8 cellular contexts compared by ENCODE assay signal in the genomic region with DNA sequence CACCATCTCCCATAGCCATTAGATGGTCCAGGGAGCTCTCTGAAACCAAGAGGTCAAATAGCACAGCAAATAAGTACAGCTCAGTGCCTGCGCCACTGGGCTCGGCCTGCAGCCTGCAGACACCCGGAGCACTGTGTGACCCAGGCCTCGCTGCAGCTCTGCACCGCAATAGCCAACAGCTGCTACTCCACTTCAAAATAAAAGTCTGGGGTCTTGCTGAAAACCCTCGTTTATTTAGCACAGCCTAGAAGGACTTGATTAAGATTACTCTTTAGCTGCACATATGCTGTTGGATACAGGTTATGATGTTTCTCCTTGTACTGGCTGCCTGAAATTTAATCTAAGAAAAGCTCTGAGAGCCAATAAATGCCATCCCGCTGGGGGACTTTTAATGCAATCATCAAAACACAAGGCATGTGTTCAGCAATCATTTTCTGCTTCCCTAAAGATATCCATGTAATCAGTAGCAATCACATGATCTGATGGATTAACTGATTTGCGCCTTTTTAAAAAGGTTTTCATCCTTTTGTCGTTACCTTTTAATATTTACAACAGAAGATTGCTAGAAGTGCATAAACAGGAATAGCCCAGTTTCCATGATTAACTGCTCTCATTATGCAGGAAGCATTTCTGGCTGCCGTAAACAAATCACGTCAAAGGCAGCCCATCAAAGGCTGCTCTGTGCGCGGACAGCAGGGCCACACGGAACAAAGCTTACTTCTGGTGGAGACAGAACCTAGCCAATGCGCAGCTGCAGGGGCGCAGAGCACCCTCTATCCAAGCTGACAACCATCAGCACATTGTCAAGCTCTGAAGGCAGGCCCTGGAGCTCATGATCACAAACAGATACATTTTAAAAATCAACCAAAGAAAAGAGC. TPM values are rescaled to one million over a fixed set of nuclear protein-coding genes. Genes with fewer than 3 reads are reported as not detected.
DNase-seq lines count a peak whose midpoint lies in the region; ATAC-seq, FAIRE-seq and TF ChIP-seq lines count a peak whose summit lies in the region.

No MANE protein-coding gene starts in this region.

- no peaks in the 10 kb centered on the region for H3K36me3 Mint-ChIP-seq in activated naive CD4-positive, alpha-beta T cell treated with anti-CD3 and anti-CD28 coated beads for 36 hours (ENCODE audit: low read depth)
- peaks cover 4% of the 10 kb centered on the region for H3K36me3 Mint-ChIP-seq in T-helper 2 cell treated with Interferon-gamma antibody and Interleukin-4, amounts not matched to agents 5 μg/mL and 100 μg/mL, for 36 hours (ENCODE audit: low read depth)

- no peak overlapping the region for H4K91ac ChIP-seq in H1 (replicated peaks; ENCODE audit: insufficient read length, low read length)

- no peak overlapping the region for H3K14ac ChIP-seq in H1 (ENCODE audit: insufficient read length)

- no peaks in the 10 kb centered on the region for H3K27me3 Mint-ChIP-seq in activated naive CD4-positive, alpha-beta T cell treated with anti-CD3 and anti-CD28 coated beads for 36 hours (ENCODE audit: low read depth)
- H3K27me3 Mint-ChIP-seq in T-helper 2 cell treated with Interferon-gamma antibody and Interleukin-4, amounts not matched to agents 5 μg/mL and 100 μg/mL, for 36 hours (ENCODE audit: low read depth), result no peaks in the 10 kb centered on the region

- H3K4me3 ChIP-seq in H1 (ENCODE audit: extremely low read depth in 1 of 4, insufficient read depth in 2 of 4, low read depth in 3 of 4, low read length in 4 of 4) (peak overlapping the region; percentile 16 to 51 (median 26); a peak in 6 of 8 replicates), right lobe of liver (peak overlapping the region; percentile 1 to 50 (median 28)), stomach (peak overlapping the region; percentile 36 to 41 (median 40))

- H3K23ac ChIP-seq in H1 (ENCODE audit: insufficient read length), result no peak overlapping the region

- no peak; a peak in 1 of 4 replicates for TF ChIP-seq CTCF in H1 (IDR thresholded peaks at IDR 0.05; ENCODE audit: control extremely low read depth in 1 of 3, insufficient read depth in 1 of 3, low read depth in 1 of 3, low read length in 3 of 3)
- TF ChIP-seq CTCF in right lobe of liver (IDR thresholded peaks at IDR 0.05), result no peak
- no peak for TF ChIP-seq CTCF in stomach (IDR thresholded peaks at IDR 0.05)

- H3K18ac ChIP-seq in H1 (ENCODE audit: extremely low read depth, low read length), result no peak overlapping the region

- no peak overlapping the region for H4K8ac ChIP-seq in H1 (ENCODE audit: extremely low read depth, insufficient read depth, low read length)

- H3K4me1 ChIP-seq in H1 (replicated peaks in 1 of 4; ENCODE audit: control insufficient read depth in 3 of 4, insufficient read depth in 4 of 4, low read length in 3 of 4) (peaks cover 0 to 8% (median 2%) of the 10 kb centered on the region in 4 experiments; a peak in 4 of 7 replicates), right lobe of liver (peaks cover 0 to 10% (median 0%) of the 10 kb centered on the region in 4 donors), stomach (peaks cover 4 to 48% (median 25%) of the 10 kb centered on the region in 4 donors)

- peaks cover 29% of the 10 kb centered on the region for H3K4me1 Mint-ChIP-seq in activated naive CD4-positive, alpha-beta T cell treated with anti-CD3 and anti-CD28 coated beads for 36 hours (ENCODE audit: low read depth)
- H3K4me1 Mint-ChIP-seq in T-helper 2 cell treated with Interferon-gamma antibody and Interleukin-4, amounts not matched to agents 5 μg/mL and 100 μg/mL, for 36 hours (ENCODE audit: low read depth), result peaks cover 12% of the 10 kb centered on the region

- H2AK5ac ChIP-seq in H1 (ENCODE audit: low read depth, low read length), result no peak overlapping the region

- H3K36me3 ChIP-seq in H1 (ENCODE audit: control insufficient read depth in 2 of 4, insufficient read depth in 4 of 4, low read length in 3 of 4) (no peaks in the 10 kb centered on the region; a peak in 1 of 8 replicates), right lobe of liver (no peaks in the 10 kb centered on the region), stomach (no peaks in the 10 kb centered on the region)

- TF ChIP-seq POLR2A in H1 (IDR thresholded peaks at IDR 0.05; ENCODE audit: control extremely low read depth in 1 of 2, low read depth in 2 of 2, low read length in 2 of 2) (no peak), right lobe of liver (IDR thresholded peaks at IDR 0.05) (no peak), stomach (IDR thresholded peaks at IDR 0.05) (no peak)

- no peak overlapping the region for H2BK120ac ChIP-seq in H1 (replicated peaks; ENCODE audit: low read depth, low read length)

- H3K27ac Mint-ChIP-seq in activated naive CD4-positive, alpha-beta T cell treated with anti-CD3 and anti-CD28 coated beads for 36 hours, result no peak overlapping the region
- H3K27ac Mint-ChIP-seq in T-helper 2 cell treated with Interferon-gamma antibody and Interleukin-4, amounts not matched to agents 5 μg/mL and 100 μg/mL, for 36 hours, result no peak overlapping the region

- H3K9me3 ChIP-seq in H1 (ENCODE audit: insufficient read depth in 2 of 2, low read depth in 1 of 2, low read length in 1 of 2) (no peaks in the 10 kb centered on the region), right lobe of liver (no peaks in the 10 kb centered on the region), stomach (no peaks in the 10 kb centered on the region)

- no peak overlapping the region for H2BK12ac ChIP-seq in H1 (ENCODE audit: low read depth, low read length)

- H3K4ac ChIP-seq in H1 (replicated peaks; ENCODE audit: insufficient read length, low read depth, low read length), result no peak overlapping the region

- H2BK20ac ChIP-seq in H1 (ENCODE audit: low read length), result no peak overlapping the region

- no peak overlapping the region for H2BK5ac ChIP-seq in H1 (ENCODE audit: low read depth, low read length)

- CTCF ChIA-PET in activated naive CD4-positive, alpha-beta T cell treated with anti-CD3 and anti-CD28 coated beads for 36 hours (lab: Charles Lee), result interaction anchor here (0.7 to 1.3 kb wide), 5 partner anchors 12 to 134 kb away, joined by 3 to 7 read pairs (median 3); no protein-coding TSS in a partner anchor
- CTCF ChIA-PET in H1 (lab: Charles Lee; ENCODE audit: partially characterized antibody), result interaction anchor here (0.6 to 3.1 kb wide), 9 partner anchors 10 to 527 kb away, joined by 3 to 12 read pairs (median 3); no protein-coding TSS in a partner anchor

- peak; percentile 89 for FAIRE-seq in H1 (lab: Jason Lieb, UNC)

- peak overlapping the region; percentile 45 for H4K5ac ChIP-seq in H1 (ENCODE audit: insufficient read length, low read depth, low read length)

- peak overlapping the region; percentile 57 to 60 for H3K4me2 ChIP-seq in H1 (ENCODE audit: insufficient read depth in 1 of 2, low read depth in 2 of 2, low read length in 2 of 2)

- H3K56ac ChIP-seq in H1 (replicated peaks; ENCODE audit: insufficient read length, low read depth, low read length), result no peak overlapping the region

- no peaks in the 10 kb centered on the region for H3K27me3 ChIP-seq in H1 (replicated peaks in 1 of 4; ENCODE audit: control insufficient read depth in 3 of 4, extremely low read depth in 1 of 4, insufficient read depth in 3 of 4, low read length in 3 of 4)
- H3K27me3 ChIP-seq in right lobe of liver, result no peaks in the 10 kb centered on the region
- H3K27me3 ChIP-seq in stomach, result no peaks in the 10 kb centered on the region

- H2AFZ ChIP-seq in H1 (ENCODE audit: low read length), result no peak overlapping the region; the same call in 1 of the 2 replicates

- H3K79me1 ChIP-seq in H1 (ENCODE audit: low read depth, low read length), result no peaks in the 10 kb centered on the region; the same call in 1 of the 2 replicates

- no peaks in the 10 kb centered on the region for H3K23me2 ChIP-seq in H1 (ENCODE audit: low read depth, low read length)

- peaks cover 0 to 2% of the 10 kb centered on the region in 2 experiments for H4K20me1 ChIP-seq in H1 (replicated peaks in 1 of 2; ENCODE audit: control insufficient read depth in 1 of 2, insufficient read depth in 2 of 2, low read length in 2 of 2)

- ATAC-seq in HG02610 (IDR thresholded peaks at IDR 0.05; ENCODE audit: unreplicated experiment) (peak; percentile 89), right lobe of liver (peak; percentile 96 to 99 (median 98))

- peaks cover 0 to 40% of the 10 kb centered on the region in 2 experiments; a peak in 2 of 4 replicates for H3K79me2 ChIP-seq in H1 (ENCODE audit: control insufficient read depth in 1 of 2, insufficient read depth in 2 of 2, low read length in 2 of 2)

- intact Hi-C loops in activated naive CD4-positive, alpha-beta T cell treated with anti-CD3 and anti-CD28 coated beads for 36 hours (cut with micrococcal nuclease), result loop anchor here (1.0 kb wide), 1 partner anchor 57 kb away; no protein-coding TSS in a partner anchor
- intact Hi-C loops in right lobe of liver (cut with DNase I) (no loop called here), stomach (cut with DNase I; ENCODE audit: low total_unique reads) (no loop called here)

- H3K4me3 Mint-ChIP-seq in activated naive CD4-positive, alpha-beta T cell treated with anti-CD3 and anti-CD28 coated beads for 36 hours, result peak overlapping the region; percentile 49
- peak overlapping the region; percentile 42 for H3K4me3 Mint-ChIP-seq in T-helper 2 cell treated with Interferon-gamma antibody and Interleukin-4, amounts not matched to agents 5 μg/mL and 100 μg/mL, for 36 hours

- 0 out of 4 replicates have a peak, but pooled peaks of 1 of the 2 experiments have one; percentile 6 for TF ChIP-seq RAD21 in H1 (IDR thresholded peaks at IDR 0.05 in 1 of 2, conservative IDR thresholded peaks at IDR 0.05 in 1 of 2; ENCODE audit: low read depth in 2 of 2, low read length in 2 of 2)

- peak; percentile 32 for DNase-seq in activated naive CD4-positive, alpha-beta T cell treated with anti-CD3 and anti-CD28 coated beads for 36 hours
- DNase-seq in activated naive CD4-positive, alpha-beta T cell treated with Interleukin-2 at 50 U/mL for 16 hours, result no peak
- DNase-seq in NCI-H1048 (lab: John Stamatoyannopoulos, UW), result peak; percentile 42
- DNase-seq in T-helper 2 cell treated with Interferon-gamma antibody and Interleukin-4, amounts not matched to agents 5 μg/mL and 100 μg/mL, for 36 hours (ENCODE audit: low spot score), result no peak
- DNase-seq in H1 (ENCODE audit: low read depth in 1 of 2, low spot score in 2 of 2), result peak in 1 of 2 experiments; percentile 19
- DNase-seq in right lobe of liver, result peak; percentile 62 to 83 (median 76)
- peak; percentile 62 for DNase-seq in stomach

- TF ChIP-seq EP300 in H1 (IDR thresholded peaks at IDR 0.05; ENCODE audit: borderline replicate concordance in 1 of 2, low read depth in 2 of 2, low read length in 2 of 2) (no peak), stomach (IDR thresholded peaks at IDR 0.05) (no peak)

- H2BK15ac ChIP-seq in H1 (ENCODE audit: low read length), result no peak overlapping the region

- peak overlapping the region in 1 of 4 experiments; percentile 5; a peak in 1 of 7 replicates for H3K9ac ChIP-seq in H1 (replicated peaks in 1 of 4; ENCODE audit: extremely low read depth in 1 of 4, low read depth in 3 of 4, low read length in 3 of 4)

- no peaks in the 10 kb centered on the region for H3K9me3 Mint-ChIP-seq in activated naive CD4-positive, alpha-beta T cell treated with anti-CD3 and anti-CD28 coated beads for 36 hours
- no peaks in the 10 kb centered on the region for H3K9me3 Mint-ChIP-seq in T-helper 2 cell treated with Interferon-gamma antibody and Interleukin-4, amounts not matched to agents 5 μg/mL and 100 μg/mL, for 36 hours

- POLR2A ChIA-PET in H1 (lab: Charles Lee; ENCODE audit: partially characterized antibody), result interaction anchor here (1.5 to 2.0 kb wide), 3 partner anchors 12 to 59 kb away, joined by 4 to 6 read pairs (median 6); a partner anchor contains a TSS

- H3K27ac ChIP-seq in H1 (ENCODE audit: low read depth, low read length), result 0 out of 2 replicates have a peak overlapping the region, but pooled peaks have one; percentile 8
- H3K27ac ChIP-seq in right lobe of liver, result peak overlapping the region; percentile 48 to 75 (median 55)
- H3K27ac ChIP-seq in stomach, result peak overlapping the region; percentile 40 to 81 (median 78)

- 13% methylated on average over 16 of the region's 16 CpGs; no CpG with 5 or more reads in 1 of the 2 experiments for WGBS in H1 (ENCODE audit: extremely low coverage in 1 of 2, insufficient coverage in 1 of 2, insufficient read length in 1 of 2, insufficient replicate concordance in 2 of 2, low coverage in 1 of 2, low lambda C conversion rate in 2 of 2, missing lambda C conversion rate in 1 of 2), 2 experiments
- 20% methylated on average over 16 of the region's 16 CpGs for WGBS in right lobe of liver (ENCODE audit: insufficient coverage, low coverage, low lambda C conversion rate, missing lambda C conversion rate)
- WGBS in stomach, 5 donors, result 5 to 11% (median 8%) methylated on average over 16 of the region's 16 CpGs

RNA-seq across cellular contexts. Expression of a gene that starts 58.8 kb away (rescaled TPM):
- total RNA-seq in activated naive CD4-positive, alpha-beta T cell treated with anti-CD3 and anti-CD28 coated beads for 36 hours, result 10 to 100 TPM; 40.4 to 41.4 TPM
- total RNA-seq in H1 (2021; fragmentation: NEBNext Ultra II Directional; extraction: Animal tissue kit (Norgen Biotek cat#: 25700)), result 51.6 and 58.0 TPM in 2 replicates
- polyA plus RNA-seq in H1 (2011; rRNA removed) (16.3 and 21.7 TPM in 2 replicates), stomach (10 to 100 TPM in 1 of 3 donors, 1 to 10 TPM in 2; 6.3 to 13.1 (median 8.6) TPM)
- 17.6 TPM for polyA plus RNA-seq in H1 (2011; cell fraction: cytosol; rRNA removed)
- 52.4 TPM for polyA plus RNA-seq in H1 (2011; cell fraction: nucleus; rRNA removed)
- polyA plus RNA-seq in H1 (2012, experiment 1 of 2), result 16.6 to 29.0 TPM (median 20.5 TPM) in 4 replicates
- polyA plus RNA-seq in H1 (2012, experiment 2 of 2), result 1.2 TPM
- polyA plus RNA-seq in H1 (2013, experiment 1 of 2), result 17.9 TPM
- 18.1 TPM for polyA plus RNA-seq in H1 (2013, experiment 2 of 2)
- 82.8 and 104 TPM in 2 replicates for polyA minus RNA-seq in H1 (2011; rRNA and poly(A)+ RNA removed)
- 44.9 TPM for polyA minus RNA-seq in H1 (2011; cell fraction: cytosol; rRNA and poly(A)+ RNA removed)
- 185 TPM for polyA minus RNA-seq in H1 (2011; cell fraction: nucleus; rRNA and poly(A)+ RNA removed)
- total RNA-seq in right lobe of liver (10 to 100 TPM; 15.0 to 19.2 (median 16.5) TPM), stomach (100 to 1,000 TPM in 2 of 5 donors, 10 to 100 TPM in 3; 40.8 to 136 (median 81.0) TPM)

Comparison
In these comparisons a context has a peak if more than half of its experiments do, and no peak if none do; other contexts are left out.
1. DNase-seq: peak in activated naive CD4-positive, alpha-beta T cell treated with anti-CD3 and anti-CD28 coated beads for 36 hours (single experiment), NCI-H1048 (single experiment), right lobe of liver (3 of 3) and stomach (single experiment); none in activated naive CD4-positive, alpha-beta T cell treated with Interleukin-2 at 50 U/mL for 16 hours (single experiment) and T-helper 2 cell treated with Interferon-gamma antibody and Interleukin-4, amounts not matched to agents 5 μg/mL and 100 μg/mL, for 36 hours (single experiment).
2. H3K27ac ChIP-seq: peak in every context shown above with its lines; median percentile 78 in stomach; 55 in right lobe of liver; 8 in H1.
3. Peak in every context shown above with its lines, with median percentiles within 50 percentile points of each other: H3K4me3 ChIP-seq.